Comparison of ENCODE assay signal across 10 cellular contexts in genomic region chr2:101805146-101806088, GRCh38.
A peak's percentile ranks its signal among the peaks of the same experiment; 100 is the strongest.
DNase-seq lines count a peak whose midpoint lies in the region; ATAC-seq, FAIRE-seq and TF ChIP-seq lines count a peak whose summit lies in the region.
"Had no signal": no experiment of that assay in that cellular context is flagged by ENCODE, and none has a peak within 500 bp of the region (broad histone marks: within the 10 kb centered on the region; RNA-seq: fewer than 3 reads in every experiment).

No MANE protein-coding gene starts in this region.

- TF ChIP-seq CTCF in DND-41 (IDR thresholded peaks at IDR 0.05; ENCODE audit: borderline replicate concordance, extremely low read depth, low read length, poor library complexity, severe bottlenecking) (no peak), PC-9 (conservative IDR thresholded peaks at IDR 0.05) (no peak), nephron (IDR thresholded peaks at IDR 0.05; ENCODE audit: unreplicated experiment in 3 of 3) (no peak)

- H3K4me1 Mint-ChIP-seq in effector memory CD8-positive, alpha-beta T cell (ENCODE audit: low read depth in 2 of 2) = peaks cover 24 to 66% of the 10 kb centered on the region in 2 donors
- peaks cover 69% of the 10 kb centered on the region for H3K4me1 Mint-ChIP-seq in nephron

- no peaks in the 10 kb centered on the region for H3K27me3 ChIP-seq in DND-41 (ENCODE audit: insufficient read depth, low read length, poor library complexity)
- H3K27me3 ChIP-seq in PC-9 (ENCODE audit: insufficient read depth, low read depth) = no peaks in the 10 kb centered on the region
- H3K27me3 ChIP-seq: gastrocnemius medialis had no signal

- intact Hi-C loops in PC-9 (cut with micrococcal nuclease; ENCODE audit: unreplicated experiment) = loop anchor here (1.0 to 2.0 kb wide), 3 partner anchors 22 to 287 kb away; no protein-coding TSS in a partner anchor

- no peak for DNase-seq in DND-41
- DNase-seq in PC-9 = peak; percentile 18 to 39
- no peak for DNase-seq in effector memory CD8-positive, alpha-beta T cell
- no peak for DNase-seq in RCC 7860 (ENCODE audit: low spot score)
- no peak for DNase-seq in GM12892 (ENCODE audit: insufficient read length)
- DNase-seq in nucleus accumbens (lab: John Stamatoyannopoulos, UW) = no peak
- DNase-seq: gastrocnemius medialis, NCI-H146 had no signal

- H3K4me2 ChIP-seq in DND-41 (ENCODE audit: insufficient read depth, low read length) = peak overlapping the region; percentile 62
- H3K4me2 ChIP-seq in PC-9 = peak overlapping the region; percentile 74

- peaks cover 58% of the 10 kb centered on the region for H3K4me1 ChIP-seq in DND-41 (ENCODE audit: insufficient read depth, low read length)
- peaks cover 70% of the 10 kb centered on the region for H3K4me1 ChIP-seq in PC-9 (replicated peaks; ENCODE audit: insufficient read depth)

- FAIRE-seq in RCC 7860 (lab: Jason Lieb, UNC) (no peak), GM12892 (lab: Jason Lieb, UNC) (no peak)

- H3K4me3 Mint-ChIP-seq in effector memory CD8-positive, alpha-beta T cell = peak overlapping the region in 1 of 2 donors; percentile 47
- no peak overlapping the region for H3K4me3 Mint-ChIP-seq in nephron

- H3K9me3 ChIP-seq in DND-41 (ENCODE audit: insufficient read depth, low read length, severe bottlenecking) = no peaks in the 10 kb centered on the region
- no peaks in the 10 kb centered on the region for H3K9me3 ChIP-seq in PC-9 (ENCODE audit: insufficient read depth, low read depth)
- H3K9me3 ChIP-seq: gastrocnemius medialis had no signal

- peak overlapping the region; percentile 68 for H3K27ac ChIP-seq in DND-41 (ENCODE audit: low read length)
- H3K27ac ChIP-seq in PC-9 = peak overlapping the region; percentile 80

- peaks cover 92% of the 10 kb centered on the region for H3K79me2 ChIP-seq in DND-41 (ENCODE audit: insufficient read depth, low read length)
- H3K79me2 ChIP-seq in PC-9 (ENCODE audit: low read depth) = peaks cover 95% of the 10 kb centered on the region

- POLR2A ChIA-PET in PC-9 (lab: Charles Lee; ENCODE audit: unreplicated experiment) = interaction anchor here (0.6 kb wide), 2 partner anchors 107 to 354 kb away, joined by 3 to 4 read pairs; no protein-coding TSS in a partner anchor

- BruUV-seq in PC-9 (replicated peaks; lab: Mats Ljungman, UMichigan) = no TSS peak

- H3K4me3 ChIP-seq in DND-41 (ENCODE audit: low read depth in 1 of 2, low read length in 2 of 2) (no peak overlapping the region), PC-9 (no peak overlapping the region; the same call in 1 of the 2 replicates)
- H3K4me3 ChIP-seq: gastrocnemius medialis had no signal

- peaks cover 5% of the 10 kb centered on the region for H3K36me3 Mint-ChIP-seq in effector memory CD8-positive, alpha-beta T cell (ENCODE audit: insufficient read depth)
- peaks cover 5% of the 10 kb centered on the region for H3K36me3 Mint-ChIP-seq in nephron (ENCODE audit: low read depth)

- peak overlapping the region; percentile 74 to 83 for H3K27ac Mint-ChIP-seq in effector memory CD8-positive, alpha-beta T cell
- H3K27ac Mint-ChIP-seq in nephron = peak overlapping the region; percentile 40 to 82 (median 79)

- H3K9me3 Mint-ChIP-seq in effector memory CD8-positive, alpha-beta T cell = no peaks in the 10 kb centered on the region
- H3K9me3 Mint-ChIP-seq in nephron = no peaks in the 10 kb centered on the region

- no peaks in the 10 kb centered on the region for H3K9me2 ChIP-seq in PC-9 (ENCODE audit: insufficient read depth)

- H3K36me3 ChIP-seq in DND-41 (ENCODE audit: insufficient read depth, low read length) (peaks cover 12% of the 10 kb centered on the region), PC-9 (ENCODE audit: low read depth) (0 out of 2 replicates have a peak, but pooled peaks cover under 1% of the 10 kb centered on the region)
- H3K36me3 ChIP-seq: gastrocnemius medialis had no signal

- H2AFZ ChIP-seq in DND-41 (ENCODE audit: low read depth, low read length) (no peak overlapping the region), PC-9 (no peak overlapping the region)

- no peak for TF ChIP-seq POLR2A in GM12892 (IDR thresholded peaks at IDR 0.05; ENCODE audit: low read depth, low read length)

- H3F3A ChIP-seq in PC-9 (ENCODE audit: insufficient read depth, low read depth) = peaks cover 47% of the 10 kb centered on the region

- H4K20me1 ChIP-seq in DND-41 (ENCODE audit: insufficient read depth, low read length) (peaks cover 61% of the 10 kb centered on the region), PC-9 (ENCODE audit: insufficient read depth) (peaks cover 10% of the 10 kb centered on the region; the same call in 1 of the 2 replicates)

- ATAC-seq in DND-41 (ENCODE audit: insufficient read depth, low read depth) (peak; percentile 13; the same call in 2 of the 3 replicates), HG03432 (IDR thresholded peaks at IDR 0.05; ENCODE audit: unreplicated experiment) (no peak)
- ATAC-seq in effector memory CD8-positive, alpha-beta T cell (replicated peaks) = no peak
- ATAC-seq: gastrocnemius medialis had no signal

- CTCF ChIA-PET in PC-9 (lab: Charles Lee) = no interaction called here

- no peaks in the 10 kb centered on the region for H3K27me3 Mint-ChIP-seq in effector memory CD8-positive, alpha-beta T cell
- no peaks in the 10 kb centered on the region for H3K27me3 Mint-ChIP-seq in nephron (ENCODE audit: low read depth)

- H3K9ac ChIP-seq in DND-41 (ENCODE audit: low read depth, low read length) = 0 out of 2 replicates have a peak overlapping the region, but pooled peaks have one; percentile 1

Comparison
In these comparisons a context has a peak if more than half of its experiments do, and no peak if none do; other contexts are left out.
1. DNase-seq: peak in PC-9 (2 of 2); none in DND-41 (single experiment), effector memory CD8-positive, alpha-beta T cell (0 of 3), RCC 7860 (single experiment), GM12892 (single experiment) and nucleus accumbens (0 of 56).